18 cellular contexts compared by ENCODE assay signal in the genomic region with DNA sequence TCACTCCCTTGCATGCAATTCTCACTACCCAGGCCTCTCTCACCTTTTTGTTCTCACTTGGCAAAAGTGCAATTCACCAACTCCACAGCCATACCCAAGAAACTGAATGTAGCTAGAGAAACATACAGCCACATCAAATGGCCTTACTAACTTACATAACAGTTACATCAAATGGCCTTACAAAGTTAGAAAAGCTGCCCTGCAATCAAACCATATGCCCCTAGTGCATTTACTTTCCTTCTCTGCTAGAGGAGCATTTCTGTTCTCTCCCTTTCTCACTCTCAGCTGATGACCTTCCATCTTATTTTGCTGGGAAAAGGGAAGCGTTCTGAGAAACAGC.
"Had no signal": no experiment of that assay in that cellular context is flagged by ENCODE, and none has a peak within 500 bp of the region (broad histone marks: within the 10 kb centered on the region; RNA-seq: fewer than 3 reads in every experiment).

No MANE protein-coding gene starts in this region.

- H3K9me3 Mint-ChIP-seq: activated CD4-positive, alpha-beta T cell treated with anti-CD3 and anti-CD28 coated beads, Interleukin-2, amount 10 ng/mL, durations not matched to agents 7 days and 5 days; activated naive CD4-positive, alpha-beta T cell treated with anti-CD3 and anti-CD28 coated beads for 36 hours; activated T-cell treated with anti-CD3 and anti-CD28 coated beads, Interleukin-2, amount 50 U/mL, for 4 hours; brain; natural killer cell treated with Interleukin-12 subunit alpha and Interleukin-12 subunit beta and Interleukin-15 and Interleukin-18, amount 100 ng/mL, for 72 hours; stimulated activated naive CD8-positive, alpha-beta T cell treated with anti-CD3 and anti-CD28 coated beads, Interleukin-15, amount 100 ng/mL, for 72 hours; T-helper 1 cell treated with Interleukin-12 subunit alpha and Interleukin-12 subunit beta and Interleukin-4 antibody, amounts not matched to agents 30 μg/mL and 1 μg/mL, for 36 hours had no signal

- H3K27me3 ChIP-seq: dorsolateral prefrontal cortex had no signal

- H3K27me3 Mint-ChIP-seq: activated CD4-positive, alpha-beta T cell treated with anti-CD3 and anti-CD28 coated beads, Interleukin-2, amount 10 ng/mL, durations not matched to agents 7 days and 5 days; brain; natural killer cell treated with Interleukin-12 subunit alpha and Interleukin-12 subunit beta and Interleukin-15 and Interleukin-18, amount 100 ng/mL, for 72 hours; stimulated activated naive CD8-positive, alpha-beta T cell treated with anti-CD3 and anti-CD28 coated beads, Interleukin-15, amount 100 ng/mL, for 72 hours had no signal

- DNase-seq: activated CD4-positive, alpha-beta T cell treated with anti-CD3 and anti-CD28 coated beads, Interleukin-2, amount 10 ng/mL, durations not matched to agents 7 days and 5 days; activated CD8-positive, alpha-beta memory T cell treated with anti-CD3 and anti-CD28 coated beads, Interleukin-2, amount 50 U/mL, for 4 hours; activated CD8-positive, alpha-beta T cell treated with anti-CD3 and anti-CD28 coated beads, Interleukin-2, amount 10 ng/mL, durations not matched to agents 7 days and 5 days; activated naive CD4-positive, alpha-beta T cell treated with anti-CD3 and anti-CD28 coated beads for 36 hours; activated T-cell treated with anti-CD3 and anti-CD28 coated beads, Interleukin-2, amount 50 U/mL, for 4 hours; anterior cingulate cortex; central memory CD4-positive, alpha-beta T cell; dorsolateral prefrontal cortex; foreskin melanocyte; glutamatergic neuron; kidney; occipital lobe; stimulated activated naive CD8-positive, alpha-beta T cell treated with anti-CD3 and anti-CD28 coated beads, Interleukin-15, amount 100 ng/mL, for 72 hours; trophoblast cell had no signal

- H3K27ac ChIP-seq: epithelial cell of prostate had no signal

- H3K27ac Mint-ChIP-seq: activated CD4-positive, alpha-beta T cell treated with anti-CD3 and anti-CD28 coated beads, Interleukin-2, amount 10 ng/mL, durations not matched to agents 7 days and 5 days; activated CD8-positive, alpha-beta T cell treated with anti-CD3 and anti-CD28 coated beads, Interleukin-2, amount 10 ng/mL, durations not matched to agents 7 days and 5 days; activated naive CD4-positive, alpha-beta T cell treated with anti-CD3 and anti-CD28 coated beads for 36 hours; brain; natural killer cell treated with Interleukin-12 subunit alpha and Interleukin-12 subunit beta and Interleukin-15 and Interleukin-18, amount 100 ng/mL, for 72 hours; stimulated activated naive CD8-positive, alpha-beta T cell treated with anti-CD3 and anti-CD28 coated beads, Interleukin-15, amount 100 ng/mL, for 72 hours; T-helper 1 cell treated with Interleukin-12 subunit alpha and Interleukin-12 subunit beta and Interleukin-4 antibody, amounts not matched to agents 30 μg/mL and 1 μg/mL, for 36 hours had no signal

- ATAC-seq: activated CD8-positive, alpha-beta T cell treated with anti-CD3 and anti-CD28 coated beads, Interleukin-2, amount 10 ng/mL, durations not matched to agents 7 days and 5 days; activated T-cell treated with anti-CD3 and anti-CD28 coated beads, Interleukin-2, amount 50 U/mL, for 4 hours; natural killer cell treated with Interleukin-12 subunit alpha and Interleukin-12 subunit beta and Interleukin-15 and Interleukin-18, amount 100 ng/mL, for 72 hours; stimulated activated naive CD8-positive, alpha-beta T cell treated with anti-CD3 and anti-CD28 coated beads, Interleukin-15, amount 100 ng/mL, for 72 hours had no signal

- H3K36me3 Mint-ChIP-seq: brain; natural killer cell treated with Interleukin-12 subunit alpha and Interleukin-12 subunit beta and Interleukin-15 and Interleukin-18, amount 100 ng/mL, for 72 hours had no signal

- H3K4me1 Mint-ChIP-seq: activated CD4-positive, alpha-beta T cell treated with anti-CD3 and anti-CD28 coated beads, Interleukin-2, amount 10 ng/mL, durations not matched to agents 7 days and 5 days; brain had no signal

- H3K4me3 Mint-ChIP-seq: activated CD4-positive, alpha-beta T cell treated with anti-CD3 and anti-CD28 coated beads, Interleukin-2, amount 10 ng/mL, durations not matched to agents 7 days and 5 days; activated CD8-positive, alpha-beta T cell treated with anti-CD3 and anti-CD28 coated beads, Interleukin-2, amount 10 ng/mL, durations not matched to agents 7 days and 5 days; activated naive CD4-positive, alpha-beta T cell treated with anti-CD3 and anti-CD28 coated beads for 36 hours; activated T-cell treated with anti-CD3 and anti-CD28 coated beads, Interleukin-2, amount 50 U/mL, for 4 hours; brain; natural killer cell treated with Interleukin-12 subunit alpha and Interleukin-12 subunit beta and Interleukin-15 and Interleukin-18, amount 100 ng/mL, for 72 hours; stimulated activated naive CD8-positive, alpha-beta T cell treated with anti-CD3 and anti-CD28 coated beads, Interleukin-15, amount 100 ng/mL, for 72 hours; T-helper 1 cell treated with Interleukin-12 subunit alpha and Interleukin-12 subunit beta and Interleukin-4 antibody, amounts not matched to agents 30 μg/mL and 1 μg/mL, for 36 hours had no signal
